In genomic region chr2:113240915-113241911, GRCh38 we compare ENCODE assay signal across 9 cellular contexts. TPM values are rescaled to one million over a fixed set of nuclear protein-coding genes. Genes with fewer than 3 reads are reported as not detected.
DNase-seq lines count a peak whose midpoint lies in the region; TF ChIP-seq lines count a peak whose summit lies in the region.
"Had no signal": no experiment of that assay in that cellular context is flagged by ENCODE, and none has a peak within 500 bp of the region (broad histone marks: within the 10 kb centered on the region; RNA-seq: fewer than 3 reads in every experiment).

No MANE protein-coding gene starts in this region.

- no peaks in the 10 kb centered on the region for H3K79me2 ChIP-seq in SK-N-SH (ENCODE audit: insufficient read depth)

- peak overlapping the region; percentile 91 for H3K27ac Mint-ChIP-seq in stimulated activated naive CD8-positive, alpha-beta T cell treated with anti-CD3 and anti-CD28 coated beads, Interleukin-15, Interleukin-2, amounts not matched to agents 100 ng/mL and 50 ng/mL, for 24 hours
- H3K27ac Mint-ChIP-seq in immature natural killer cell, result peak overlapping the region in 1 of 6 donors; percentile 53

- no peaks in the 10 kb centered on the region for H3K9me3 ChIP-seq in SK-N-SH
- no peaks in the 10 kb centered on the region for H3K9me3 ChIP-seq in mesodermal cell (ENCODE audit: control insufficient read depth, low read length)

- POLR2A ChIA-PET in SK-N-SH (lab: Yijun Ruan, JAX) (no interaction called here), HEK293T (lab: Yijun Ruan, JAX) (interaction anchor here (1.0 to 1.6 kb wide), 2 partner anchors 37 to 43 kb away, joined by 3 read pairs; no protein-coding TSS in a partner anchor)

- CTCF ChIA-PET in SK-N-SH (lab: Yijun Ruan, JAX), result interaction anchor here (0.8 to 3.3 kb wide), 10 partner anchors 8 to 287 kb away, joined by 3 to 30 read pairs (median 4); no protein-coding TSS in a partner anchor
- CTCF ChIA-PET in HEK293T (lab: Yijun Ruan, JAX), result interaction anchor here (0.6 to 2.2 kb wide), 6 partner anchors 10 to 130 kb away, joined by 3 to 13 read pairs (median 4); no protein-coding TSS in a partner anchor

- H3K4me3 ChIP-seq in SK-N-SH (ENCODE audit: low read depth in 2 of 2, low read length in 1 of 2), result peak overlapping the region in 1 of 2 experiments; percentile 11; a peak in 1 of 4 replicates
- no peak overlapping the region for H3K4me3 ChIP-seq in mesodermal cell (ENCODE audit: extremely low read depth, insufficient read depth, low read length, poor library complexity, severe bottlenecking)

- TF ChIP-seq EP300 in SK-N-SH (IDR thresholded peaks at IDR 0.05; ENCODE audit: borderline replicate concordance in 1 of 2, low read depth in 1 of 2, low read length in 1 of 2), result peak; percentile 12 to 83; a peak in 2 of 4 replicates

- peak overlapping the region; percentile 20; the same call in 1 of the 2 replicates for H3K9ac ChIP-seq in SK-N-SH

- H3K36me3 ChIP-seq in SK-N-SH (replicated peaks in 1 of 2; ENCODE audit: control insufficient read depth in 1 of 2, insufficient read depth in 2 of 2, low read length in 1 of 2) (no peaks in the 10 kb centered on the region), mesodermal cell (ENCODE audit: control insufficient read depth, insufficient read depth, low read length) (peaks cover 5% of the 10 kb centered on the region)

- no peaks in the 10 kb centered on the region for H3K9me2 ChIP-seq in SK-N-SH

- peaks cover 21 to 22% of the 10 kb centered on the region in 2 experiments for H3K4me1 ChIP-seq in SK-N-SH (ENCODE audit: control insufficient read depth in 1 of 2, insufficient read depth in 2 of 2, low read depth in 1 of 2, low read length in 1 of 2)
- H3K4me1 ChIP-seq in mesodermal cell (ENCODE audit: control insufficient read depth, insufficient read depth, low read length, poor library complexity, severe bottlenecking), result peaks cover 22% of the 10 kb centered on the region

- H3K27ac ChIP-seq in SK-N-SH (ENCODE audit: low read depth in 2 of 2, low read length in 1 of 2) (peak overlapping the region in 1 of 2 experiments; percentile 84; a peak in 2 of 4 replicates), mesodermal cell (ENCODE audit: low read depth, low read length, severe bottlenecking) (peak overlapping the region; percentile 67)

- peak overlapping the region; percentile 63 for H3K4me2 ChIP-seq in SK-N-SH

- H3K4me3 Mint-ChIP-seq in stimulated activated naive CD8-positive, alpha-beta T cell treated with anti-CD3 and anti-CD28 coated beads, Interleukin-15, Interleukin-2, amounts not matched to agents 100 ng/mL and 50 ng/mL, for 24 hours, result peak overlapping the region; percentile 63
- no peak overlapping the region for H3K4me3 Mint-ChIP-seq in immature natural killer cell

- peaks cover 28% of the 10 kb centered on the region for H3K4me1 Mint-ChIP-seq in stimulated activated naive CD8-positive, alpha-beta T cell treated with anti-CD3 and anti-CD28 coated beads, Interleukin-15, Interleukin-2, amounts not matched to agents 100 ng/mL and 50 ng/mL, for 24 hours (ENCODE audit: low read depth)
- H3K4me1 Mint-ChIP-seq in immature natural killer cell, result peaks cover 10 to 23% of the 10 kb centered on the region in 2 donors

- H3K27me3 Mint-ChIP-seq in stimulated activated naive CD8-positive, alpha-beta T cell treated with anti-CD3 and anti-CD28 coated beads, Interleukin-15, Interleukin-2, amounts not matched to agents 100 ng/mL and 50 ng/mL, for 24 hours, result no peaks in the 10 kb centered on the region
- peaks cover 2 to 3% (median 2%) of the 10 kb centered on the region in 3 donors for H3K27me3 Mint-ChIP-seq in immature natural killer cell (ENCODE audit: low read depth in 3 of 3)

- H3K9me3 Mint-ChIP-seq in stimulated activated naive CD8-positive, alpha-beta T cell treated with anti-CD3 and anti-CD28 coated beads, Interleukin-15, Interleukin-2, amounts not matched to agents 100 ng/mL and 50 ng/mL, for 24 hours, result no peaks in the 10 kb centered on the region
- H3K9me3 Mint-ChIP-seq in immature natural killer cell, result no peaks in the 10 kb centered on the region
- H3K9me3 Mint-ChIP-seq: naive B cell had no signal

- peaks cover 6% of the 10 kb centered on the region for H3F3A ChIP-seq in SK-N-SH (replicated peaks; ENCODE audit: insufficient read depth)

- no peaks in the 10 kb centered on the region for H3K27me3 ChIP-seq in SK-N-SH (ENCODE audit: insufficient read depth)

- TF ChIP-seq CTCF in SK-N-SH (IDR thresholded peaks at IDR 0.05) (no peak), GM20000 (IDR thresholded peaks at IDR 0.05; ENCODE audit: extremely low read depth, missing control alignments) (no peak)

- no peak overlapping the region for H2AFZ ChIP-seq in SK-N-SH (ENCODE audit: low read depth)

- DNase-seq in H4 (ENCODE audit: low spot score) (peak; percentile 98), SK-N-SH (peak; percentile 30), cerebellum (ENCODE audit: low spot score) (peak; percentile 12), GM20000 (ENCODE audit: low spot score) (no peak), immature natural killer cell (no peak), HEK293T (ENCODE audit: extremely low spot score) (no peak)
- DNase-seq: naive B cell had no signal

- 40% methylated on average over 13 of the region's 18 CpGs for WGBS in SK-N-SH (ENCODE audit: low lambda C conversion rate)
- WGBS in mesodermal cell (ENCODE audit: insufficient coverage in 2 of 2), 2 experiments, result 82 to 86% methylated on average over 14 to 18 of the region's 18 CpGs

- H3K36me3 Mint-ChIP-seq in stimulated activated naive CD8-positive, alpha-beta T cell treated with anti-CD3 and anti-CD28 coated beads, Interleukin-15, Interleukin-2, amounts not matched to agents 100 ng/mL and 50 ng/mL, for 24 hours (ENCODE audit: low read depth), result peaks cover 3% of the 10 kb centered on the region
- no peaks in the 10 kb centered on the region for H3K36me3 Mint-ChIP-seq in immature natural killer cell
- H3K36me3 Mint-ChIP-seq: naive B cell had no signal

- TF ChIP-seq RAD21 in SK-N-SH (IDR thresholded peaks at IDR 0.05; ENCODE audit: low read length), result no peak

- H4K20me1 ChIP-seq in SK-N-SH (ENCODE audit: insufficient read depth), result no peaks in the 10 kb centered on the region

TF ChIP-seq in SK-N-SH, 30 proteins besides CTCF, POLR2A, EP300 and RAD21 (continues in another document):
- TF ChIP-seq MAX (IDR thresholded peaks at IDR 0.05; ENCODE audit: low read depth) (peak; percentile 82), IRF3 (IDR thresholded peaks at IDR 0.05; ENCODE audit: low read depth, low read length) (no peak), TAF1 (IDR thresholded peaks at IDR 0.05; ENCODE audit: borderline replicate concordance, low read depth, low read length) (peak; percentile 32; the same call in 1 of the 2 replicates)

TF ChIP-seq in HEK293T, 16 proteins besides CTCF, POLR2A, EP300 and RAD21:
- TF ChIP-seq ARNT (IDR thresholded peaks at IDR 0.05), result no peak
- no peak for TF ChIP-seq L3MBTL2 (conservative IDR thresholded peaks at IDR 0.05)
- TF ChIP-seq SUZ12 (IDR thresholded peaks at IDR 0.05), result no peak
- no peak for TF ChIP-seq FOXM1 (IDR thresholded peaks at IDR 0.05; ENCODE audit: borderline replicate concordance)
- no peak for TF ChIP-seq ZNF384 (IDR thresholded peaks at IDR 0.05)
- no peak for TF ChIP-seq FOXA1 (IDR thresholded peaks at IDR 0.05)
- TF ChIP-seq SP1 (IDR thresholded peaks at IDR 0.05), result no peak
- no peak for TF ChIP-seq TARDBP (IDR thresholded peaks at IDR 0.05)
- no peak for TF ChIP-seq PKNOX1 (IDR thresholded peaks at IDR 0.05)
- no peak for TF ChIP-seq HDGF (IDR thresholded peaks at IDR 0.05; ENCODE audit: borderline replicate concordance)
- TF ChIP-seq BHLHE40 (IDR thresholded peaks at IDR 0.05; ENCODE audit: borderline replicate concordance), result no peak
- TF ChIP-seq ELF4 (IDR thresholded peaks at IDR 0.05), result no peak
- no peak for TF ChIP-seq NFRKB (IDR thresholded peaks at IDR 0.05)
- no peak for TF ChIP-seq FOXK2 (IDR thresholded peaks at IDR 0.05)
- TF ChIP-seq CTBP1 (IDR thresholded peaks at IDR 0.05; ENCODE audit: borderline replicate concordance), result no peak
- TF ChIP-seq LEF1 (IDR thresholded peaks at IDR 0.05; ENCODE audit: borderline replicate concordance), result no peak

RNA-seq across cellular contexts. Expression of gene PAX8, which starts 37.5 kb away (rescaled TPM):
- 0.08 TPM in 1 of 2 replicates, not detected in the other for total RNA-seq in H4 (2014; rRNA removed; shearing (Covaris generic))
- polyA plus RNA-seq in SK-N-SH (2012; rRNA removed) (0.08 and 0.23 TPM in 2 replicates), immature natural killer cell (under 1 TPM in 2 of 3 donors, not detected in 1; 0.29 to 0.93 TPM)
- 0.04 and 0.08 TPM in 2 replicates for polyA plus RNA-seq in SK-N-SH (2012; cell fraction: cytosol; rRNA removed)
- 0.18 and 0.23 TPM in 2 replicates for polyA plus RNA-seq in SK-N-SH (2012; cell fraction: nucleus; rRNA removed)
- total RNA-seq in cerebellum, result not detected
- 3.7 TPM for polyA plus RNA-seq in mesodermal cell (2013, experiment 1 of 2)
- 2.3 TPM for polyA plus RNA-seq in mesodermal cell (2013, experiment 2 of 2)

Comparison
In these comparisons a context has a peak if more than half of its experiments do, and no peak if none do; other contexts are left out.
1. DNase-seq: peak in H4 (single experiment), SK-N-SH (single experiment) and cerebellum (single experiment); none in GM20000 (single experiment), immature natural killer cell (0 of 3) and HEK293T (single experiment).